Comparison of ENCODE assay signal across 16 cellular contexts in genomic region chr6:37628611-37629320, GRCh38.
DNase-seq lines count a peak whose midpoint lies in the region; ATAC-seq and TF ChIP-seq lines count a peak whose summit lies in the region.
"Had no signal": no experiment of that assay in that cellular context is flagged by ENCODE, and none has a peak within 500 bp of the region (broad histone marks: within the 10 kb centered on the region; RNA-seq: fewer than 3 reads in every experiment).

No MANE protein-coding gene starts in this region.

- H3K23ac ChIP-seq in IMR-90 (ENCODE audit: low read depth, low read length) (no peak overlapping the region), mesenchymal stem cell (ENCODE audit: low read length in 2 of 2) (no peak overlapping the region)

- no peak for TF ChIP-seq RAD21 in IMR-90 (IDR thresholded peaks at IDR 0.05; ENCODE audit: low read length)

- in situ Hi-C loops in ACHN (cut with HindIII; ENCODE audit: low pct_ligation_motif_present, low pct_unique_long_range_greater_than_20kb, low sequenced_read_pairs), result no loop called here
- in situ Hi-C loops in IMR-90 (cut with MboI; ENCODE audit: low sequenced_read_pairs), result no loop called here
- in situ Hi-C loops in brain microvascular endothelial cell (cut with HindIII; ENCODE audit: low pct_ligation_motif_present, low sequenced_read_pairs), result no loop called here

- H2BK12ac ChIP-seq in mesenchymal stem cell (ENCODE audit: low read length in 2 of 2), result no peak overlapping the region

- peaks cover 12% of the 10 kb centered on the region for H3K9me1 ChIP-seq in IMR-90 (ENCODE audit: insufficient read depth, low read length)

- BruUV-seq in IMR-90 (replicated peaks; lab: Mats Ljungman, UMichigan), result no TSS peak

- H2BK5ac ChIP-seq in IMR-90 (ENCODE audit: low read depth, low read length, poor library complexity, severe bottlenecking), result no peak overlapping the region
- no peak overlapping the region for H2BK5ac ChIP-seq in mesenchymal stem cell (ENCODE audit: low read depth, low read length, poor library complexity, severe bottlenecking)

- H3K4me2 ChIP-seq in IMR-90 (ENCODE audit: low read depth, low read length) (peak overlapping the region; percentile 23; the same call in 1 of the 2 replicates), mesenchymal stem cell (ENCODE audit: low read length, poor library complexity, severe bottlenecking) (no peak overlapping the region)

- H4K91ac ChIP-seq in IMR-90 (ENCODE audit: insufficient read depth, low read depth, low read length) (no peak overlapping the region), mesenchymal stem cell (ENCODE audit: low read length) (no peak overlapping the region)

- H4K8ac ChIP-seq in IMR-90 (ENCODE audit: low read depth in 2 of 2, low read length in 2 of 2), result 0 out of 4 replicates have a peak overlapping the region, but pooled peaks have one; percentile 3 to 18
- H4K8ac ChIP-seq in mesenchymal stem cell (ENCODE audit: low read length), result no peak overlapping the region

- H2AK9ac ChIP-seq in IMR-90 (replicated peaks; ENCODE audit: low read depth, low read length, poor library complexity), result peak overlapping the region; percentile 6

- peak overlapping the region; percentile 60 for H2AFZ ChIP-seq in IMR-90 (replicated peaks; ENCODE audit: low read length, poor library complexity)
- no peak overlapping the region for H2AFZ ChIP-seq in mesenchymal stem cell (ENCODE audit: low read depth, low read length)

- peaks cover 4% of the 10 kb centered on the region for H4K20me1 ChIP-seq in IMR-90 (ENCODE audit: insufficient read depth, low read length)

- CTCF ChIA-PET in IMR-90 (lab: Yijun Ruan, JAX), result interaction anchor here (1.0 kb wide), 1 partner anchor 63 kb away, joined by 3 read pairs; no protein-coding TSS in a partner anchor
- CTCF ChIA-PET in HEK293T (lab: Yijun Ruan, JAX), result interaction anchor here (0.6 to 0.9 kb wide), 2 partner anchors 25 to 869 kb away, joined by 3 to 4 read pairs; no protein-coding TSS in a partner anchor

- no peak overlapping the region; the same call in 2 of the 3 replicates for H2BK15ac ChIP-seq in IMR-90 (ENCODE audit: low read depth, low read length)
- H2BK15ac ChIP-seq in mesenchymal stem cell (ENCODE audit: low read depth, poor library complexity, severe bottlenecking), result no peak overlapping the region

- H4K5ac ChIP-seq in IMR-90 (ENCODE audit: low read depth, low read length), result no peak overlapping the region

- dilution Hi-C loops in IMR-90 (cut with HindIII; ENCODE audit: low sequenced_read_pairs, unreplicated experiment), result no loop called here

- 0 out of 2 replicates have a peak overlapping the region, but pooled peaks have one; percentile 33 for H2BK20ac ChIP-seq in IMR-90 (ENCODE audit: low read depth, low read length)

- TF ChIP-seq POLR2A in IMR-90 (IDR thresholded peaks at IDR 0.05; ENCODE audit: low read depth, low read length), result no peak

- H3K4me1 ChIP-seq in IMR-90 (ENCODE audit: control insufficient read depth, insufficient read depth, low read length) (peaks cover 15% of the 10 kb centered on the region), mesenchymal stem cell (ENCODE audit: control insufficient read depth, insufficient read depth, low read depth, low read length) (peaks cover 16% of the 10 kb centered on the region), heart right ventricle (peaks cover 3 to 32% (median 17%) of the 10 kb centered on the region in 9 donors)

- no peaks in the 10 kb centered on the region for H3K36me3 ChIP-seq in IMR-90 (ENCODE audit: control insufficient read depth, insufficient read depth, low read length)
- no peaks in the 10 kb centered on the region for H3K36me3 ChIP-seq in brain microvascular endothelial cell (replicated peaks)
- H3K36me3 ChIP-seq in mesenchymal stem cell (ENCODE audit: control insufficient read depth in 1 of 2, insufficient read depth in 2 of 2, low read depth in 1 of 2, low read length in 2 of 2), result peaks cover 0 to 2% of the 10 kb centered on the region in 2 experiments
- H3K36me3 ChIP-seq in heart right ventricle, result no peaks in the 10 kb centered on the region
- H3K36me3 ChIP-seq: cardiac muscle cell, pancreas, transverse colon had no signal

- H3K79me1 ChIP-seq in IMR-90 (ENCODE audit: low read depth in 1 of 2, low read length in 2 of 2) (no peaks in the 10 kb centered on the region), mesenchymal stem cell (replicated peaks; ENCODE audit: low read length, poor library complexity, severe bottlenecking) (no peaks in the 10 kb centered on the region)

- H3K27me3 ChIP-seq in IMR-90 (ENCODE audit: control insufficient read depth, insufficient read depth, low read length) (peaks cover 14% of the 10 kb centered on the region), brain microvascular endothelial cell (replicated peaks) (no peaks in the 10 kb centered on the region), mesenchymal stem cell (ENCODE audit: control insufficient read depth in 1 of 2, insufficient read depth in 1 of 2, low read length in 2 of 2) (peaks cover 0 to 2% of the 10 kb centered on the region in 2 experiments), heart right ventricle (peaks cover 0 to 29% (median 12%) of the 10 kb centered on the region in 7 donors)
- H3K27me3 ChIP-seq: cardiac muscle cell, pancreas had no signal

- H3K56ac ChIP-seq in IMR-90 (ENCODE audit: extremely low read depth, insufficient read depth, low read length), result no peak overlapping the region

- intact Hi-C loops in IMR-90 (cut with micrococcal nuclease) (no loop called here), heart right ventricle (cut with DNase I) (no loop called here)

- no peak overlapping the region for H3K4me3 ChIP-seq in IMR-90 (ENCODE audit: insufficient read depth, low read depth, low read length)
- no peak overlapping the region for H3K4me3 ChIP-seq in brain microvascular endothelial cell (ENCODE audit: low read depth, low read length)
- no peak overlapping the region for H3K4me3 ChIP-seq in mesenchymal stem cell (ENCODE audit: insufficient read depth in 1 of 2, low read depth in 1 of 2, low read length in 2 of 2)
- no peak overlapping the region for H3K4me3 ChIP-seq in heart right ventricle
- H3K4me3 ChIP-seq: cardiac muscle cell, pancreas, transverse colon had no signal

- H3K4ac ChIP-seq in IMR-90 (ENCODE audit: low read depth, low read length) (peak overlapping the region; percentile 26; the same call in 1 of the 2 replicates), mesenchymal stem cell (ENCODE audit: low read depth in 1 of 2, low read length in 2 of 2) (no peak overlapping the region)

- ATAC-seq in IMR-90 (ENCODE audit: low read depth) (peak; percentile 41), heart right ventricle (no peak)
- ATAC-seq: pancreas had no signal

- H3K9ac ChIP-seq in IMR-90 (ENCODE audit: low read depth, low read length), result no peak overlapping the region
- H3K9ac ChIP-seq in mesenchymal stem cell (ENCODE audit: low read length), result no peak overlapping the region

- no peaks in the 10 kb centered on the region for H3K9me3 ChIP-seq in IMR-90 (ENCODE audit: control insufficient read depth, insufficient read depth, low read length)
- no peaks in the 10 kb centered on the region for H3K9me3 ChIP-seq in mesenchymal stem cell (ENCODE audit: control insufficient read depth, low read length)
- H3K9me3 ChIP-seq in heart right ventricle, result no peaks in the 10 kb centered on the region
- H3K9me3 ChIP-seq: pancreas, transverse colon had no signal

- 18% methylated on average over 4 of the region's 17 CpGs; no CpG with 5 or more reads in 1 of the 2 experiments for WGBS in IMR-90 (ENCODE audit: extremely low coverage in 2 of 2, insufficient read length in 1 of 2), 2 experiments
- 70% methylated on average over 16 of the region's 17 CpGs for WGBS in mesenchymal stem cell
- 73% methylated on average over 17 of the region's 17 CpGs for WGBS in heart right ventricle, 2 donors

- peak overlapping the region; percentile 66; the same call in 1 of the 2 replicates for H2BK120ac ChIP-seq in IMR-90 (ENCODE audit: low read depth, low read length)
- H2BK120ac ChIP-seq in mesenchymal stem cell (ENCODE audit: low read depth, low read length), result no peak overlapping the region

- POLR2A ChIA-PET in IMR-90 (lab: Charles Lee; ENCODE audit: unreplicated experiment), result no interaction called here
- POLR2A ChIA-PET in HEK293T (lab: Yijun Ruan, JAX), result no interaction called here

- H2AK5ac ChIP-seq in IMR-90 (ENCODE audit: low read depth, low read length) (peak overlapping the region; percentile 17; the same call in 1 of the 2 replicates), mesenchymal stem cell (ENCODE audit: low read length, severe bottlenecking) (no peak overlapping the region)

- H3K18ac ChIP-seq in IMR-90 (ENCODE audit: low read depth, low read length) (no peak overlapping the region), mesenchymal stem cell (ENCODE audit: low read depth in 1 of 2, low read length in 2 of 2) (no peak overlapping the region)

- H3K27ac ChIP-seq in IMR-90 (ENCODE audit: insufficient read depth, low read length), result no peak overlapping the region
- H3K27ac ChIP-seq in brain microvascular endothelial cell, result peak overlapping the region; percentile 64
- H3K27ac ChIP-seq in mesenchymal stem cell (ENCODE audit: low read length, poor library complexity, severe bottlenecking), result no peak overlapping the region
- no peak overlapping the region for H3K27ac ChIP-seq in heart right ventricle
- H3K27ac ChIP-seq: cardiac muscle cell, HL-60, pancreas, transverse colon had no signal

- DNase-seq in ACHN (peak; percentile 42), IMR-90 (peak; percentile 80), brain microvascular endothelial cell (peak; percentile 60), mesenchymal stem cell (peak; percentile 49), heart right ventricle (no peak), HEK293T (ENCODE audit: extremely low spot score) (no peak)
- no peak for DNase-seq in NK-92 treated with Interleukin-12 subunit alpha and Interleukin-12 subunit beta, amount 100 ng/mL, for 24 hours (lab: John Stamatoyannopoulos, UW)
- no peak for DNase-seq in activated CD4-positive, CD25-positive, alpha-beta regulatory T cell treated with anti-CD3 and anti-CD28 coated beads, Interleukin-2, amount 50 U/mL, for 72 hours
- DNase-seq: activated effector memory CD4-positive, alpha-beta T cell treated with Interleukin-2 at 50 U/mL for 16 hours; DMS 273 treated with DMSO at 0.1 percent for 48 hours; mammary epithelial cell; MM.1S; pancreas; transverse colon had no signal

- TF ChIP-seq CTCF in IMR-90 (conservative IDR thresholded peaks at IDR 0.05; ENCODE audit: low read depth, low read length) (no peak), brain microvascular endothelial cell (IDR thresholded peaks at IDR 0.05; ENCODE audit: low read depth, low read length, missing control alignments) (no peak), heart right ventricle (IDR thresholded peaks at IDR 0.05) (no peak)

- H3K14ac ChIP-seq in IMR-90 (replicated peaks; ENCODE audit: low read depth, low read length), result no peak overlapping the region
- no peak overlapping the region for H3K14ac ChIP-seq in mesenchymal stem cell (ENCODE audit: low read length in 2 of 2)

TF ChIP-seq in IMR-90, 13 proteins besides CTCF, POLR2A, EP300 and RAD21:
- TF ChIP-seq SMC3 (IDR thresholded peaks at IDR 0.05; ENCODE audit: low read depth, low read length) (no peak; the same call in 1 of the 2 replicates), FOS (IDR thresholded peaks at IDR 0.05; ENCODE audit: low read depth, low read length) (peak; percentile 22; the same call in 1 of the 2 replicates)

TF ChIP-seq in HEK293T, 16 proteins besides CTCF, POLR2A, EP300 and RAD21 (continues in another document):
- TF ChIP-seq NFRKB (IDR thresholded peaks at IDR 0.05), result no peak
- no peak for TF ChIP-seq FOXA1 (IDR thresholded peaks at IDR 0.05)
- no peak for TF ChIP-seq ZNF384 (IDR thresholded peaks at IDR 0.05)

Comparison
In these comparisons a context has a peak if more than half of its experiments do, and no peak if none do; other contexts are left out.
1. DNase-seq: peak in ACHN (single experiment), IMR-90 (single experiment), brain microvascular endothelial cell (single experiment) and mesenchymal stem cell (single experiment); none in NK-92 treated with Interleukin-12 subunit alpha and Interleukin-12 subunit beta, amount 100 ng/mL, for 24 hours (single experiment), activated CD4-positive, CD25-positive, alpha-beta regulatory T cell treated with anti-CD3 and anti-CD28 coated beads, Interleukin-2, amount 50 U/mL, for 72 hours (single experiment), heart right ventricle (0 of 2) and HEK293T (single experiment).